8 cellular contexts compared by ENCODE assay signal in genomic region chr6:159074120-159074684, GRCh38. TPM values are rescaled to one million over a fixed set of nuclear protein-coding genes. Genes with fewer than 3 reads are reported as not detected.
DNase-seq lines count a peak whose midpoint lies in the region; ATAC-seq, FAIRE-seq and TF ChIP-seq lines count a peak whose summit lies in the region.

No MANE protein-coding gene starts in this region.

- H3K4me1 ChIP-seq in astrocyte (ENCODE audit: insufficient read depth, low read length) (no peaks in the 10 kb centered on the region), kidney (ENCODE audit: control insufficient read depth in 1 of 2, insufficient read depth in 1 of 2, low read depth in 1 of 2, low read length in 2 of 2) (no peaks in the 10 kb centered on the region)
- H3K4me1 ChIP-seq in effector memory CD4-positive, alpha-beta T cell (ENCODE audit: control insufficient read depth, insufficient read depth, low read length, poor library complexity, severe bottlenecking) = no peaks in the 10 kb centered on the region

- no peaks in the 10 kb centered on the region for H3K9me3 Mint-ChIP-seq in astrocyte (ENCODE audit: unreplicated experiment)
- H3K9me3 Mint-ChIP-seq in activated naive CD4-positive, alpha-beta T cell treated with anti-CD3 and anti-CD28 coated beads, Interleukin-2, amount 50 U/mL, for 72 hours = peaks cover 3 to 16% of the 10 kb centered on the region in 2 donors

- no peaks in the 10 kb centered on the region for H3K36me3 Mint-ChIP-seq in astrocyte (ENCODE audit: low read depth, unreplicated experiment)
- H3K36me3 Mint-ChIP-seq in activated naive CD4-positive, alpha-beta T cell treated with anti-CD3 and anti-CD28 coated beads, Interleukin-2, amount 50 U/mL, for 72 hours = peaks cover 0 to 15% of the 10 kb centered on the region in 2 donors

- TF ChIP-seq EP300 in Ishikawa (IDR thresholded peaks at IDR 0.05; ENCODE audit: borderline replicate concordance) = no peak

- TF ChIP-seq CTCF in astrocyte (IDR thresholded peaks at IDR 0.05; ENCODE audit: insufficient read depth, low read depth, low read length) (no peak), kidney (IDR thresholded peaks at IDR 0.05; ENCODE audit: borderline replicate concordance, extremely low read depth, insufficient read depth) (no peak)

- H3K27me3 ChIP-seq in astrocyte (ENCODE audit: insufficient read depth, low read length) = peaks cover 12% of the 10 kb centered on the region
- H3K27me3 ChIP-seq in effector memory CD4-positive, alpha-beta T cell (replicated peaks; ENCODE audit: control insufficient read depth, insufficient read depth, low read length, poor library complexity, severe bottlenecking) = no peaks in the 10 kb centered on the region

- intact Hi-C loops in kidney (cut with DNase I) = no loop called here

- no peaks in the 10 kb centered on the region for H4K20me1 ChIP-seq in astrocyte (ENCODE audit: insufficient read depth, low read length)

- peak overlapping the region; percentile 65 for H2AFZ ChIP-seq in astrocyte (ENCODE audit: low read depth, low read length)

- DNase-seq in Caki2 (ENCODE audit: low read depth) (peak; percentile 38), astrocyte (ENCODE audit: low read depth) (peak; percentile 11), iPS-NIHi7 (ENCODE audit: extremely low spot score) (peak; percentile 80), kidney (no peak)
- no peak for DNase-seq in effector memory CD4-positive, alpha-beta T cell
- no peak for DNase-seq in activated naive CD4-positive, alpha-beta T cell treated with anti-CD3 and anti-CD28 coated beads, Interleukin-2, amount 50 U/mL, for 72 hours (ENCODE audit: low spot score in 2 of 2)

- H3K4me3 Mint-ChIP-seq in astrocyte (ENCODE audit: unreplicated experiment) = peak overlapping the region; percentile 82

- no peak overlapping the region for H3K27ac Mint-ChIP-seq in astrocyte (ENCODE audit: unreplicated experiment)
- H3K27ac Mint-ChIP-seq in activated naive CD4-positive, alpha-beta T cell treated with anti-CD3 and anti-CD28 coated beads, Interleukin-2, amount 50 U/mL, for 72 hours = no peak overlapping the region

- H3K79me2 ChIP-seq in astrocyte (ENCODE audit: insufficient read depth, low read length) = no peaks in the 10 kb centered on the region

- FAIRE-seq in astrocyte (lab: Jason Lieb, UNC) (no peak), kidney (lab: Jason Lieb, UNC) (no peak)

- H3K27ac ChIP-seq in astrocyte (ENCODE audit: low read depth, low read length) (no peak overlapping the region), kidney (ENCODE audit: low read depth in 2 of 2, low read length in 2 of 2) (no peak overlapping the region)
- H3K27ac ChIP-seq in effector memory CD4-positive, alpha-beta T cell (ENCODE audit: insufficient read depth, low read length, poor library complexity, severe bottlenecking) = no peak overlapping the region

- ATAC-seq in GM21619 (IDR thresholded peaks at IDR 0.05; ENCODE audit: unreplicated experiment) = no peak
- ATAC-seq in activated naive CD4-positive, alpha-beta T cell treated with anti-CD3 and anti-CD28 coated beads, Interleukin-2, amount 50 U/mL, for 72 hours = no peak

- H3K36me3 ChIP-seq in astrocyte (ENCODE audit: insufficient read depth, low read length) (no peaks in the 10 kb centered on the region), kidney (ENCODE audit: control insufficient read depth in 1 of 2, insufficient read depth in 2 of 2, low read length in 2 of 2) (no peaks in the 10 kb centered on the region)
- no peaks in the 10 kb centered on the region for H3K36me3 ChIP-seq in effector memory CD4-positive, alpha-beta T cell (ENCODE audit: control insufficient read depth, insufficient read depth, low read length)

- H3K9me3 ChIP-seq in astrocyte (ENCODE audit: insufficient read depth, low read depth, low read length) (no peaks in the 10 kb centered on the region), kidney (ENCODE audit: control insufficient read depth in 1 of 2, low read length in 2 of 2) (no peaks in the 10 kb centered on the region)
- no peaks in the 10 kb centered on the region for H3K9me3 ChIP-seq in effector memory CD4-positive, alpha-beta T cell (ENCODE audit: control insufficient read depth, low read length)

- H3K27me3 Mint-ChIP-seq in astrocyte (ENCODE audit: low read depth, unreplicated experiment) = peaks cover 12% of the 10 kb centered on the region

- in situ Hi-C loops in Caki2 (cut with HindIII; ENCODE audit: low pct_unique_long_range_greater_than_20kb, low sequenced_read_pairs) = no loop called here

- H3K9ac ChIP-seq in astrocyte (ENCODE audit: low read length) = no peak overlapping the region
- no peak overlapping the region for H3K9ac ChIP-seq in kidney (ENCODE audit: low read length in 2 of 2)

- no peak overlapping the region for H3K4me3 ChIP-seq in astrocyte (ENCODE audit: insufficient read depth, low read depth, low read length)
- no peak overlapping the region for H3K4me3 ChIP-seq in kidney (ENCODE audit: low read length in 2 of 2)
- no peak overlapping the region for H3K4me3 ChIP-seq in effector memory CD4-positive, alpha-beta T cell (ENCODE audit: insufficient read depth, low read depth, low read length, poor library complexity, severe bottlenecking)

- TF ChIP-seq RAD21 in Ishikawa (IDR thresholded peaks at IDR 0.05; ENCODE audit: low read depth) = no peak

- H3K4me1 Mint-ChIP-seq in astrocyte (ENCODE audit: low read depth, unreplicated experiment) = no peaks in the 10 kb centered on the region

- peak overlapping the region; percentile 47 for H3K4me2 ChIP-seq in astrocyte (ENCODE audit: low read length)

TF ChIP-seq in Ishikawa, 13 proteins besides CTCF, POLR2A, EP300 and RAD21:
- TF ChIP-seq ZBTB7A (IDR thresholded peaks at IDR 0.05; ENCODE audit: low read depth) (no peak), FOXM1 (IDR thresholded peaks at IDR 0.05; ENCODE audit: borderline replicate concordance, low read depth) (no peak), USF1 (IDR thresholded peaks at IDR 0.05) (peak; percentile 97)

RNA-seq across cellular contexts. Expression of gene TAGAP, which starts 29.4 kb away (rescaled TPM):
- not detected in 2 replicates for total RNA-seq in Caki2 (2014; rRNA removed; shearing (Covaris generic); ENCODE audit: low replicate concordance)
- total RNA-seq in astrocyte = 0.10 and 0.11 TPM in 2 replicates
- total RNA-seq in kidney = 8.8 TPM
- 0.45 TPM for polyA plus RNA-seq in kidney (ENCODE audit: insufficient read depth, low read depth, low replicate concordance)
- total RNA-seq in activated naive CD4-positive, alpha-beta T cell treated with anti-CD3 and anti-CD28 coated beads, Interleukin-2, amount 50 U/mL, for 72 hours = 10 to 100 TPM; 29.9 to 65.0 TPM

Comparison
In these comparisons a context has a peak if more than half of its experiments do, and no peak if none do; other contexts are left out.
1. DNase-seq: peak in Caki2 (single experiment), astrocyte (single experiment) and iPS-NIHi7 (single experiment); none in kidney (single experiment), effector memory CD4-positive, alpha-beta T cell (0 of 3) and activated naive CD4-positive, alpha-beta T cell treated with anti-CD3 and anti-CD28 coated beads, Interleukin-2, amount 50 U/mL, for 72 hours (0 of 2).